Comparison of ENCODE assay signal across 8 cellular contexts in genomic region chr2:241559489-241560180, GRCh38. TPM values are rescaled to one million over a fixed set of nuclear protein-coding genes. Genes with fewer than 3 reads are reported as not detected.
DNase-seq lines count a peak whose midpoint lies in the region; ATAC-seq and TF ChIP-seq lines count a peak whose summit lies in the region.

No MANE protein-coding gene starts in this region.

- H3K9me3 Mint-ChIP-seq in H9 (peaks cover 0 to 3% of the 10 kb centered on the region in 2 experiments; a peak in 2 of 5 replicates), glutamatergic neuron (ENCODE audit: unreplicated experiment) (peaks cover 15% of the 10 kb centered on the region), neural progenitor cell (peaks cover 14% of the 10 kb centered on the region)
- H3K9me3 Mint-ChIP-seq in activated T-helper 2 cell treated with anti-CD3 and anti-CD28 coated beads, Interferon-gamma antibody, Interleukin-2, Interleukin-4, amounts not matched to agents 10 μg/mL and 5 μg/mL and 100 μg/mL, durations not matched to agents 14 hours and 24 hours and 36 hours: no peaks in the 10 kb centered on the region

- peak; percentile 57 for DNase-seq in H9
- DNase-seq in activated T-helper 2 cell treated with anti-CD3 and anti-CD28 coated beads, Interferon-gamma antibody, Interleukin-2, Interleukin-4, amounts not matched to agents 10 μg/mL and 5 μg/mL and 100 μg/mL, durations not matched to agents 14 hours and 24 hours and 36 hours (ENCODE audit: low spot score): no peak
- peak; percentile 13 for DNase-seq in glutamatergic neuron
- peak; percentile 66 for DNase-seq in neural progenitor cell (ENCODE audit: low spot score)
- DNase-seq in posterior vena cava (ENCODE audit: low spot score): no peak
- DNase-seq in NCI-H1930 (lab: John Stamatoyannopoulos, UW): no peak

- H4K91ac ChIP-seq in H9 (ENCODE audit: insufficient read length, low read depth, low read length): no peak overlapping the region

- H3K27me3 ChIP-seq in H9 (ENCODE audit: insufficient read depth, low read length) (no peaks in the 10 kb centered on the region), neural progenitor cell (peaks cover 35% of the 10 kb centered on the region)

- no peak overlapping the region for H2BK20ac ChIP-seq in H9 (ENCODE audit: low read depth, low read length, poor library complexity, severe bottlenecking)

- H3K27ac Mint-ChIP-seq in H9: no peak overlapping the region
- no peak overlapping the region for H3K27ac Mint-ChIP-seq in activated T-helper 2 cell treated with anti-CD3 and anti-CD28 coated beads, Interferon-gamma antibody, Interleukin-2, Interleukin-4, amounts not matched to agents 10 μg/mL and 5 μg/mL and 100 μg/mL, durations not matched to agents 14 hours and 24 hours and 36 hours
- peak overlapping the region; percentile 38 for H3K27ac Mint-ChIP-seq in glutamatergic neuron (ENCODE audit: unreplicated experiment)
- H3K27ac Mint-ChIP-seq in neural progenitor cell: no peak overlapping the region

- H3K23me2 ChIP-seq in H9 (ENCODE audit: insufficient read length, low read depth, low read length, poor library complexity, severe bottlenecking): peaks cover 6% of the 10 kb centered on the region

- H3K9ac ChIP-seq in H9 (ENCODE audit: extremely low read depth, insufficient read length, low read length) (no peak overlapping the region), neural progenitor cell (no peak overlapping the region)

- H2AFZ ChIP-seq in H9 (ENCODE audit: low read length) (no peak overlapping the region), neural progenitor cell (replicated peaks) (peak overlapping the region; percentile 86)

- H3K9me3 ChIP-seq in H9 (ENCODE audit: control insufficient read depth, low read depth, low read length): no peaks in the 10 kb centered on the region
- H3K9me3 ChIP-seq in neural progenitor cell (ENCODE audit: low read depth): no peaks in the 10 kb centered on the region

- H2BK5ac ChIP-seq in H9 (ENCODE audit: insufficient read length, low read length): no peak overlapping the region

- H3K4me3 ChIP-seq in neural progenitor cell: peak overlapping the region; percentile 65

- peaks cover 17 to 22% of the 10 kb centered on the region in 2 experiments for H3K4me1 Mint-ChIP-seq in H9
- peaks cover 7% of the 10 kb centered on the region for H3K4me1 Mint-ChIP-seq in activated T-helper 2 cell treated with anti-CD3 and anti-CD28 coated beads, Interferon-gamma antibody, Interleukin-2, Interleukin-4, amounts not matched to agents 10 μg/mL and 5 μg/mL and 100 μg/mL, durations not matched to agents 14 hours and 24 hours and 36 hours (ENCODE audit: low read depth)
- no peaks in the 10 kb centered on the region for H3K4me1 Mint-ChIP-seq in glutamatergic neuron (ENCODE audit: low read depth, unreplicated experiment)
- H3K4me1 Mint-ChIP-seq in neural progenitor cell: peaks cover 6% of the 10 kb centered on the region

- WGBS in H9 (ENCODE audit: extremely low coverage, insufficient read length, low lambda C conversion rate): no CpG with 5 or more reads among the region's 52 CpGs

- H4K8ac ChIP-seq in H9 (replicated peaks; ENCODE audit: insufficient read length, low read depth, low read length): no peak overlapping the region

- H3K36me3 ChIP-seq in neural progenitor cell: no peaks in the 10 kb centered on the region

- no peak overlapping the region for H2BK120ac ChIP-seq in H9 (ENCODE audit: low read depth, low read length, poor library complexity, severe bottlenecking)

- H3F3A ChIP-seq in neural progenitor cell (ENCODE audit: low read depth): peaks cover 15% of the 10 kb centered on the region

- H3K4me1 ChIP-seq in H9 (ENCODE audit: insufficient read depth, low read length) (peaks cover 5% of the 10 kb centered on the region; the same call in 1 of the 2 replicates), neural progenitor cell (peaks cover 5% of the 10 kb centered on the region)

- no peak overlapping the region for H2AK5ac ChIP-seq in H9 (ENCODE audit: insufficient read length, low read length)

- peak overlapping the region; percentile 83 for H3K14ac ChIP-seq in H9 (ENCODE audit: insufficient read depth, low read length)

- TF ChIP-seq CTCF in 22Rv1 (IDR thresholded peaks at IDR 0.05): no peak
- no peak for TF ChIP-seq CTCF in H9 (conservative IDR thresholded peaks at IDR 0.05)
- no peak for TF ChIP-seq CTCF in glutamatergic neuron (IDR thresholded peaks at IDR 0.05; ENCODE audit: partially characterized antibody, unreplicated experiment)
- no peak for TF ChIP-seq CTCF in neural progenitor cell (IDR thresholded peaks at IDR 0.05)

- H3K27ac ChIP-seq in 22Rv1: peak overlapping the region; percentile 55
- H3K27ac ChIP-seq in H9 (ENCODE audit: insufficient read length, low read depth, low read length): no peak overlapping the region
- no peak overlapping the region for H3K27ac ChIP-seq in neural progenitor cell

- H3K23ac ChIP-seq in H9 (ENCODE audit: insufficient read length, low read depth, low read length): no peak overlapping the region

- H3K4me2 ChIP-seq in H9 (ENCODE audit: insufficient read depth, insufficient read length, low read length) (peak overlapping the region; percentile 53), neural progenitor cell (peak overlapping the region; percentile 95)

- H4K20me1 ChIP-seq in H9 (ENCODE audit: control insufficient read depth, insufficient read depth, insufficient read length) (no peaks in the 10 kb centered on the region), neural progenitor cell (ENCODE audit: low read depth) (peaks cover 6% of the 10 kb centered on the region)

- no peak overlapping the region for H3K56ac ChIP-seq in H9 (ENCODE audit: insufficient read length, low read depth, low read length)

- no peak for ATAC-seq in HG02938 (IDR thresholded peaks at IDR 0.05; ENCODE audit: unreplicated experiment)

- H3K27me3 Mint-ChIP-seq in H9 (ENCODE audit: low read depth) (no peaks in the 10 kb centered on the region; the same call in 1 of the 2 replicates), glutamatergic neuron (ENCODE audit: unreplicated experiment) (peaks cover 13% of the 10 kb centered on the region), neural progenitor cell (ENCODE audit: insufficient read depth, low read depth) (peaks cover 6% of the 10 kb centered on the region)
- peaks cover 29% of the 10 kb centered on the region for H3K27me3 Mint-ChIP-seq in activated T-helper 2 cell treated with anti-CD3 and anti-CD28 coated beads, Interferon-gamma antibody, Interleukin-2, Interleukin-4, amounts not matched to agents 10 μg/mL and 5 μg/mL and 100 μg/mL, durations not matched to agents 14 hours and 24 hours and 36 hours (ENCODE audit: low read depth)

- no peak overlapping the region for H3T11ph ChIP-seq in H9 (ENCODE audit: low read length)

- H4K5ac ChIP-seq in H9 (ENCODE audit: insufficient read length, low read depth, low read length): no peak overlapping the region

- no peaks in the 10 kb centered on the region; the same call in 1 of the 2 replicates for H3K79me2 ChIP-seq in H9 (ENCODE audit: insufficient read depth, low read length)
- H3K79me2 ChIP-seq in neural progenitor cell (ENCODE audit: low read depth): no peaks in the 10 kb centered on the region

- H3K4ac ChIP-seq in H9 (ENCODE audit: low read depth, low read length): no peak overlapping the region

- no peak overlapping the region for H3K18ac ChIP-seq in H9 (ENCODE audit: insufficient read length, low read depth, low read length)

- no peak overlapping the region; the same call in 1 of the 2 replicates for H2BK15ac ChIP-seq in H9 (ENCODE audit: low read depth, low read length)

- intact Hi-C loops in activated T-helper 2 cell treated with anti-CD3 and anti-CD28 coated beads, Interferon-gamma antibody, Interleukin-2, Interleukin-4, amounts not matched to agents 10 μg/mL and 5 μg/mL and 100 μg/mL, durations not matched to agents 14 hours and 24 hours and 36 hours (cut with micrococcal nuclease): no loop called here
- intact Hi-C loops in posterior vena cava (cut with DNase I): no loop called here

- H3K36me3 Mint-ChIP-seq in H9 (ENCODE audit: insufficient read depth in 1 of 3, low read depth in 3 of 3) (peaks cover 2 to 8% (median 3%) of the 10 kb centered on the region in 3 experiments; a peak in 4 of 7 replicates), glutamatergic neuron (ENCODE audit: unreplicated experiment) (peaks cover 19% of the 10 kb centered on the region), neural progenitor cell (no peaks in the 10 kb centered on the region)
- H3K36me3 Mint-ChIP-seq in activated T-helper 2 cell treated with anti-CD3 and anti-CD28 coated beads, Interferon-gamma antibody, Interleukin-2, Interleukin-4, amounts not matched to agents 10 μg/mL and 5 μg/mL and 100 μg/mL, durations not matched to agents 14 hours and 24 hours and 36 hours (ENCODE audit: low read depth): no peaks in the 10 kb centered on the region

- peak overlapping the region; percentile 73 to 83 for H3K4me3 Mint-ChIP-seq in H9
- H3K4me3 Mint-ChIP-seq in activated T-helper 2 cell treated with anti-CD3 and anti-CD28 coated beads, Interferon-gamma antibody, Interleukin-2, Interleukin-4, amounts not matched to agents 10 μg/mL and 5 μg/mL and 100 μg/mL, durations not matched to agents 14 hours and 24 hours and 36 hours (ENCODE audit: low read depth): peak overlapping the region; percentile 57
- H3K4me3 Mint-ChIP-seq in glutamatergic neuron (ENCODE audit: unreplicated experiment): peak overlapping the region; percentile 57
- H3K4me3 Mint-ChIP-seq in neural progenitor cell: peak overlapping the region; percentile 85

- no peak overlapping the region for H2BK12ac ChIP-seq in H9 (ENCODE audit: insufficient read length, low read depth, low read length)

- H3K79me1 ChIP-seq in H9 (ENCODE audit: insufficient read depth, low read depth, low read length, poor library complexity, severe bottlenecking): no peaks in the 10 kb centered on the region

RNA-seq across cellular contexts. Expression of gene BOK, which starts 1.1 kb away (rescaled TPM):
- 33.9 and 35.6 TPM in 2 replicates for total RNA-seq in H9 (2021)
- 0.16 and 0.27 TPM in 2 replicates for total RNA-seq in activated T-helper 2 cell treated with anti-CD3 and anti-CD28 coated beads, Interferon-gamma antibody, Interleukin-2, Interleukin-4, amounts not matched to agents 10 μg/mL and 5 μg/mL and 100 μg/mL, durations not matched to agents 14 hours and 24 hours and 36 hours
- total RNA-seq in glutamatergic neuron (ENCODE audit: unreplicated experiment): 13.8 TPM
- total RNA-seq in neural progenitor cell (ENCODE audit: low replicate concordance): 2.0 and 5.5 TPM in 2 replicates
- 10 to 100 TPM; 20.1 to 29.7 TPM for total RNA-seq in posterior vena cava

RNA-seq across cellular contexts. Expression of gene STK25, which starts 51.3 kb away (rescaled TPM):
- total RNA-seq in H9 (2021) (189 TPM in 2 replicates), glutamatergic neuron (ENCODE audit: unreplicated experiment) (347 TPM), neural progenitor cell (ENCODE audit: low replicate concordance) (164 and 378 TPM in 2 replicates), posterior vena cava (100 to 1,000 TPM in 1 of 2 donors, 10 to 100 TPM in 1; 92.5 to 103 TPM)
- total RNA-seq in activated T-helper 2 cell treated with anti-CD3 and anti-CD28 coated beads, Interferon-gamma antibody, Interleukin-2, Interleukin-4, amounts not matched to agents 10 μg/mL and 5 μg/mL and 100 μg/mL, durations not matched to agents 14 hours and 24 hours and 36 hours: 116 and 122 TPM in 2 replicates

Comparison
In these comparisons a context has a peak if more than half of its experiments do, and no peak if none do; other contexts are left out.
1. DNase-seq: peak in H9 (single experiment), glutamatergic neuron (single experiment) and neural progenitor cell (single experiment); none in activated T-helper 2 cell treated with anti-CD3 and anti-CD28 coated beads, Interferon-gamma antibody, Interleukin-2, Interleukin-4, amounts not matched to agents 10 μg/mL and 5 μg/mL and 100 μg/mL, durations not matched to agents 14 hours and 24 hours and 36 hours (single experiment), posterior vena cava (single experiment) and NCI-H1930 (0 of 2).
2. Peak in every context shown above with its lines, with median percentiles within 50 percentile points of each other: H3K4me3 Mint-ChIP-seq.